ENCODE assay signal across 17 cellular contexts in the genomic region with DNA sequence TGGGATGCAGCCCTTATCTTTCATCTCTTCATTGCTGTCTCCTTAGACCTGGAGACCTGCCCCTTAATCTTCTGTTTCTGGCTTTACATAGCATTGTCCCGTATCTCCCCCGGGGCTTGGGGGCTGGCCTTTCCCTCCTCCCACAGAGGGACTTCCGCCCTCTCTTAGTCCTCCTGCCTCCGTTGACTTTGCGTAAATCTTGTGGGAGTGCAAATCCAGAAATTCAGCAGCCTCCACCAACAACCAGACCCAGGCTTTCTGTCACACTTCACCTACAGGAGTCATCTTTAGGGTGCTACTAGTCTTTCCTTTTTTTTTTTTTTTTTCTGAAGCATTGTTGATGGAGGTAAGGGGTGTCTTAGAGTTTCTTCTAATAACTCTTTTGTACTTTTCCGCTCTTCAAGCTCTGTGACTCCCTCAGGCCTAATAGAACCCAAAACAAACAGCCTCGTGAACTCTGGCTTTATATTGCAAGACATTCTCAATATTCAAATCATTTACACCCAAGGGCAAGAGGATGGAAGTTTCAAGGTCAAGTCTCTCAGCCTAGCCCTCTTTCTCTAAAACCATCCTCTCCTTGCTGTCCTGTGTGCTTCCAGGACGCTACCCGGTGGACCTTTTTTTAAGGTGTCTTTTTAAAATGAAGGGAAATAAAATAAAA.
A peak's percentile ranks its signal among the peaks of the same experiment; 100 is the strongest.
DNase-seq lines count a peak whose midpoint lies in the region; ATAC-seq and TF ChIP-seq lines count a peak whose summit lies in the region.
"Had no signal": no experiment of that assay in that cellular context is flagged by ENCODE, and none has a peak within 500 bp of the region (broad histone marks: within the 10 kb centered on the region; RNA-seq: fewer than 3 reads in every experiment).

No MANE protein-coding gene starts in this region.

- H3K4me1 ChIP-seq in left ventricle myocardium inferior = peaks cover 78% of the 10 kb centered on the region
- peaks cover 0 to 76% of the 10 kb centered on the region in 2 donors for H3K4me1 ChIP-seq in right atrium auricular region

- H3K9me3 ChIP-seq in left ventricle myocardium inferior (replicated peaks) (no peaks in the 10 kb centered on the region), right atrium auricular region (no peaks in the 10 kb centered on the region)
- H3K9me3 ChIP-seq: neutrophil, thoracic aorta had no signal

- TF ChIP-seq CTCF in left ventricle myocardium inferior (IDR thresholded peaks at IDR 0.05; ENCODE audit: borderline replicate concordance) (no peak), right atrium auricular region (IDR thresholded peaks at IDR 0.05) (no peak)

- peaks cover 53% of the 10 kb centered on the region for H3K4me1 Mint-ChIP-seq in dendritic cell treated with granulocyte-macrophage colony-stimulating factor and Interleukin-4, amounts not matched to agents 40 ng/mL and 50 ng/mL, for 4 days (ENCODE audit: low read depth)
- H3K4me1 Mint-ChIP-seq in naive B cell = peaks cover 25 to 53% (median 32%) of the 10 kb centered on the region in 3 donors

- intact Hi-C loops in left ventricle myocardium inferior (cut with micrococcal nuclease) = no loop called here
- intact Hi-C loops in dendritic cell treated with granulocyte-macrophage colony-stimulating factor and Interleukin-4, amounts not matched to agents 40 ng/mL and 50 ng/mL, for 4 days (cut with micrococcal nuclease) = no loop called here

- H3K36me3 Mint-ChIP-seq in dendritic cell treated with granulocyte-macrophage colony-stimulating factor and Interleukin-4, amounts not matched to agents 40 ng/mL and 50 ng/mL, for 4 days (ENCODE audit: low read depth) = peaks cover 75% of the 10 kb centered on the region
- peaks cover 0 to 2% of the 10 kb centered on the region in 2 donors for H3K36me3 Mint-ChIP-seq in naive B cell

- H3K4me3 ChIP-seq in left ventricle myocardium inferior = no peak overlapping the region
- no peak overlapping the region for H3K4me3 ChIP-seq in right atrium auricular region
- H3K4me3 ChIP-seq: thoracic aorta had no signal

- DNase-seq in left ventricle myocardium inferior (no peak), right atrium auricular region (ENCODE audit: low spot score) (no peak), naive B cell (no peak), NCI-H2227 (lab: John Stamatoyannopoulos, UW; ENCODE audit: unreplicated experiment) (no peak), NCI-H510A (lab: John Stamatoyannopoulos, UW) (no peak), NCI-H2081 (lab: John Stamatoyannopoulos, UW) (no peak), AG08396 (ENCODE audit: low spot score) (no peak)
- DNase-seq: activated CD4-positive, alpha-beta T cell treated with anti-CD3 and anti-CD28 coated beads, Interleukin-2, amount 50 U/mL, for 48 hours; activated effector memory CD4-positive, alpha-beta T cell treated with Interleukin-2 at 50 U/mL for 16 hours; DMS153; effector memory CD4-positive, alpha-beta T cell; left cardiac atrium; NCI-H146; NCI-H524 treated with DMSO at 0.1 percent for 48 hours had no signal

- H3K27me3 Mint-ChIP-seq in dendritic cell treated with granulocyte-macrophage colony-stimulating factor and Interleukin-4, amounts not matched to agents 40 ng/mL and 50 ng/mL, for 4 days = no peaks in the 10 kb centered on the region
- H3K27me3 Mint-ChIP-seq in naive B cell = no peaks in the 10 kb centered on the region

- H3K9me3 Mint-ChIP-seq in dendritic cell treated with granulocyte-macrophage colony-stimulating factor and Interleukin-4, amounts not matched to agents 40 ng/mL and 50 ng/mL, for 4 days = no peaks in the 10 kb centered on the region
- H3K9me3 Mint-ChIP-seq in naive B cell = no peaks in the 10 kb centered on the region

- H3K4me3 Mint-ChIP-seq in dendritic cell treated with granulocyte-macrophage colony-stimulating factor and Interleukin-4, amounts not matched to agents 40 ng/mL and 50 ng/mL, for 4 days = no peak overlapping the region
- H3K4me3 Mint-ChIP-seq in naive B cell = no peak overlapping the region

- peak overlapping the region; percentile 24 for H3K27ac ChIP-seq in left ventricle myocardium inferior (replicated peaks)
- peak overlapping the region in 1 of 2 donors; percentile 20 for H3K27ac ChIP-seq in right atrium auricular region
- H3K27ac ChIP-seq: neutrophil had no signal

- H3K36me3 ChIP-seq in left ventricle myocardium inferior (peaks cover 23% of the 10 kb centered on the region), right atrium auricular region (peaks cover 16% of the 10 kb centered on the region)
- H3K36me3 ChIP-seq: neutrophil, thoracic aorta had no signal

- no peak for ATAC-seq in naive B cell (ENCODE audit: low read depth in 2 of 2)
- ATAC-seq: left cardiac atrium had no signal

- H3K27ac Mint-ChIP-seq in dendritic cell treated with granulocyte-macrophage colony-stimulating factor and Interleukin-4, amounts not matched to agents 40 ng/mL and 50 ng/mL, for 4 days = peak overlapping the region; percentile 43
- H3K27ac Mint-ChIP-seq in naive B cell = peak overlapping the region in 4 of 6 donors; percentile 1 to 94 (median 24)

- no peaks in the 10 kb centered on the region for H3K27me3 ChIP-seq in left ventricle myocardium inferior (ENCODE audit: low read depth)
- H3K27me3 ChIP-seq in right atrium auricular region = no peaks in the 10 kb centered on the region
- H3K27me3 ChIP-seq: neutrophil had no signal
